ENCODE assay signal across 8 cellular contexts in the genomic region with DNA sequence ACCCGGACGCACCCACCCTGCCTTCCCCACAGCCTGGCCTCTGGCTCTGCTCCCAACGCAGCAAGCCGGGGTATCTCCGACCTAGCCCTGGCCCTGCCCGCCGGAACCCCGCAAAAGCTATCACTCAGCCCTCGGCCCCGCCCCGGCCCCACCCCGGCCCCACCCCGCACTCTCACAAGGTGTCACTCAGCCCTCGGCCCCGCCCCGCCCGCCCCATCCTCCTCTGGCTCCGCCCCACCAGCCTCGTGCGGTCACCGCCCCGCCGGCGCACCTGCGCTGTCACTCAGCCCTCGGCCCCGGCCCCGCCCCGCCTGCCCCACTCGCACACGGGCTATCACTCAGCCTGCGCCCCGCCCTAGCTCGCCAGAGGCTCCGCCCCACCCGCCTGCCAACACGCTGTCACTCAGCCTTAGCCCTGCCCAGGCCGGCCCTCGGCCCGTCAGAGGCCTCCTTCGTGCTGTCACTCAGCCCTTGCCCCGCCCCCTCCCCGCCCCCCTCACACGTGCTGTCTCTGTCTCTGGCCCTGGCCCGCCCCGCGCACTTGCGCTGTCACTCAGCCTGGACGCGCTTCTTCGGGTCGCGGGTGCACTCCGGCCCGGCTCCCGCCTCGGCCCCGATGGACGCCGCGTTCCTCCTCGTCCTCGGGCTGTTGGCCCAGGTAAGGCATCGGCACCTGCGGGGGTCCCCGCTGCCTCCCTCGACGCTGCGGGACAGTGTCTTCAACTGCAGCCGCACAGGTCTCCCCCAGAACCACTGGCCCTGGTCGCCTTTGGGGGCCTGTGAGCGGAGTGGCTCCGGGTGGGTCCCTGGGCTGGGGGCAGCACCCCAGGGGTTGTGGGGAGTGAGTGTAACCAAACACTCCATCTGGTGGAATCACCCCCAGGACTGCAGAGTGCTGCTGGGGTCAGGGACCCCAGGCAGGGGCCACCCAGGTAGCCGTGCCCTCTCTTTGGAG. TPM values are rescaled to one million over a fixed set of nuclear protein-coding genes. Genes with fewer than 3 reads are reported as not detected.
A peak's percentile ranks its signal among the peaks of the same experiment; 100 is the strongest.
DNase-seq lines count a peak whose midpoint lies in the region; ATAC-seq, FAIRE-seq and TF ChIP-seq lines count a peak whose summit lies in the region.

A gene with protein sequence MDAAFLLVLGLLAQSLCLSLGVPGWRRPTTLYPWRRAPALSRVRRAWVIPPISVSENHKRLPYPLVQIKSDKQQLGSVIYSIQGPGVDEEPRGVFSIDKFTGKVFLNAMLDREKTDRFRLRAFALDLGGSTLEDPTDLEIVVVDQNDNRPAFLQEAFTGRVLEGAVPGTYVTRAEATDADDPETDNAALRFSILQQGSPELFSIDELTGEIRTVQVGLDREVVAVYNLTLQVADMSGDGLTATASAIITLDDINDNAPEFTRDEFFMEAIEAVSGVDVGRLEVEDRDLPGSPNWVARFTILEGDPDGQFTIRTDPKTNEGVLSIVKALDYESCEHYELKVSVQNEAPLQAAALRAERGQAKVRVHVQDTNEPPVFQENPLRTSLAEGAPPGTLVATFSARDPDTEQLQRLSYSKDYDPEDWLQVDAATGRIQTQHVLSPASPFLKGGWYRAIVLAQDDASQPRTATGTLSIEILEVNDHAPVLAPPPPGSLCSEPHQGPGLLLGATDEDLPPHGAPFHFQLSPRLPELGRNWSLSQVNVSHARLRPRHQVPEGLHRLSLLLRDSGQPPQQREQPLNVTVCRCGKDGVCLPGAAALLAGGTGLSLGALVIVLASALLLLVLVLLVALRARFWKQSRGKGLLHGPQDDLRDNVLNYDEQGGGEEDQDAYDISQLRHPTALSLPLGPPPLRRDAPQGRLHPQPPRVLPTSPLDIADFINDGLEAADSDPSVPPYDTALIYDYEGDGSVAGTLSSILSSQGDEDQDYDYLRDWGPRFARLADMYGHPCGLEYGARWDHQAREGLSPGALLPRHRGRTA (plus strand): TSS at position 533 of the 955 bp plus-strand sequence. CDS start 84 bp downstream, at position 617.

- H3K36me3 Mint-ChIP-seq in activated CD4-positive, alpha-beta T cell treated with anti-CD3 and anti-CD28 coated beads, Interleukin-2, amount 10 ng/mL, durations not matched to agents 24 days and 14 days (ENCODE audit: low read depth), result no peaks in the 10 kb centered on the region

- peaks cover 17% of the 10 kb centered on the region for H4K20me1 ChIP-seq in HepG2 (ENCODE audit: insufficient read depth, low read length)

- POLR2A ChIA-PET in HepG2 (lab: Yijun Ruan, JAX), result interaction anchor here (0.7 to 1.3 kb wide), 13 partner anchors 12 to 434 kb away, joined by 3 to 10 read pairs (median 3); a partner anchor contains a TSS

- peak within 1 kb of the TSS; percentile 69 for H3K27ac Mint-ChIP-seq in activated CD4-positive, alpha-beta T cell treated with anti-CD3 and anti-CD28 coated beads, Interleukin-2, amount 10 ng/mL, durations not matched to agents 24 days and 14 days

- CTCF ChIA-PET in HepG2 (lab: Yijun Ruan, JAX; ENCODE audit: low intra/inter-chr PET ratio, low total read pairs), result no interaction called here

- H3K4me3 ChIP-seq in coronary artery (peak within 1 kb of the TSS; percentile 65), HepG2 (replicated peaks in 1 of 3; ENCODE audit: insufficient read depth in 1 of 3, low read depth in 2 of 3, low read length in 3 of 3) (peak within 1 kb of the TSS in 2 of 3 experiments; percentile 30 to 69; a peak in 3 of 6 replicates)

- TF ChIP-seq RAD21 in HepG2 (CRISPR knock-in tag; IDR thresholded peaks at IDR 0.05), result peak; percentile 39; the same call in 1 of the 2 replicates

- no peaks in the 10 kb centered on the region for H3K79me2 ChIP-seq in HepG2 (ENCODE audit: insufficient read depth, low read length)

- H2AFZ ChIP-seq in HepG2 (ENCODE audit: low read length), result no peak within 1 kb of the TSS

- peak within 1 kb of the TSS; percentile 79 for H3K4me2 ChIP-seq in HepG2 (ENCODE audit: low read depth, low read length)

- ATAC-seq in HG03442 (IDR thresholded peaks at IDR 0.05; ENCODE audit: unreplicated experiment) (peak; percentile 70), HepG2 (peak; percentile 73)

- TF ChIP-seq POLR2A in HepG2 (IDR thresholded peaks at IDR 0.05; ENCODE audit: insufficient read depth in 1 of 2, low read depth in 2 of 2, low read length in 2 of 2), result no peak

- intact Hi-C loops in activated CD4-positive, alpha-beta T cell treated with anti-CD3 and anti-CD28 coated beads, Interleukin-2, amount 10 ng/mL, durations not matched to agents 24 days and 14 days (cut with micrococcal nuclease), result loop anchor here (1.0 to 5.0 kb wide), 6 partner anchors 21 to 719 kb away; a partner anchor contains a TSS
- intact Hi-C loops in HepG2 (cut with micrococcal nuclease; ENCODE audit: unreplicated experiment), result loop anchor here (5.0 kb wide), 1 partner anchor 46 kb away; a partner anchor contains a TSS

- no peak for TF ChIP-seq EP300 in HepG2 (IDR thresholded peaks at IDR 0.05; ENCODE audit: low read depth in 2 of 2, low read length in 2 of 2)
- TF ChIP-seq EP300 in HepG2 (CRISPR knock-in tag; IDR thresholded peaks at IDR 0.05; ENCODE audit: borderline replicate concordance), result no peak

- H3K4me3 Mint-ChIP-seq in activated CD4-positive, alpha-beta T cell treated with anti-CD3 and anti-CD28 coated beads, Interleukin-2, amount 10 ng/mL, durations not matched to agents 24 days and 14 days, result peak within 1 kb of the TSS; percentile 78

- no peak within 1 kb of the TSS for H3K9ac ChIP-seq in HepG2 (ENCODE audit: insufficient read depth, low read depth, low read length)

- TF ChIP-seq CTCF in coronary artery (IDR thresholded peaks at IDR 0.05), result no peak
- no peak for TF ChIP-seq CTCF in HepG2 (CRISPR knock-in tag; IDR thresholded peaks at IDR 0.05)

- DNase-seq in AG08396 (ENCODE audit: low spot score) (peak; percentile 98), GM19240 (ENCODE audit: insufficient read length, low spot score) (peak; percentile 99), NCI-H510A (lab: John Stamatoyannopoulos, UW) (peak; percentile 74), coronary artery (ENCODE audit: low spot score) (no peak), HepG2 (ENCODE audit: low spot score) (peak; percentile 94)
- DNase-seq in activated CD4-positive, alpha-beta T cell treated with anti-CD3 and anti-CD28 coated beads, Interleukin-2, amount 10 ng/mL, durations not matched to agents 24 days and 14 days, result peak; percentile 96
- peak; percentile 95 to 97 for DNase-seq in stimulated activated CD4-positive, alpha-beta T cell treated with anti-CD3 and anti-CD28 coated beads, Interleukin-2, amount 100 ng/mL, for 24 hours

- peak; percentile 49 for FAIRE-seq in HepG2 (lab: Jason Lieb, UNC)

- in situ Hi-C loops in HepG2 (cut with HindIII; ENCODE audit: extremely low pct_ligation_motif_present, low pct_unique_long_range_greater_than_20kb), result no loop called here

- no peaks in the 10 kb centered on the region for H3K9me3 ChIP-seq in HepG2 (ENCODE audit: low read length)

- H3K27me3 ChIP-seq in HepG2 (ENCODE audit: control insufficient read depth in 1 of 2, insufficient read depth in 2 of 2, low read length in 2 of 2), result peaks cover 57 to 89% of the 10 kb centered on the region in 2 experiments

- H3K27ac ChIP-seq in coronary artery, result no peak within 1 kb of the TSS
- no peak within 1 kb of the TSS for H3K27ac ChIP-seq in HepG2 (ENCODE audit: extremely low read length, insufficient read depth, low read length)

- H3K4me1 Mint-ChIP-seq in activated CD4-positive, alpha-beta T cell treated with anti-CD3 and anti-CD28 coated beads, Interleukin-2, amount 10 ng/mL, durations not matched to agents 24 days and 14 days, result peaks cover 6% of the 10 kb centered on the region

- no TSS peak for BruUV-seq in HepG2 (replicated peaks; lab: Mats Ljungman, UMichigan)

- 3% methylated on average over 62 of the region's 74 CpGs for WGBS in HepG2 (ENCODE audit: low lambda C conversion rate)

- no peaks in the 10 kb centered on the region for H3K36me3 ChIP-seq in HepG2 (replicated peaks in 1 of 2; ENCODE audit: control insufficient read depth in 1 of 2, insufficient read depth in 2 of 2, low read length in 2 of 2)

- H3K4me1 ChIP-seq in HepG2 (ENCODE audit: insufficient read depth, low read length), result peaks cover 69% of the 10 kb centered on the region

- no peaks in the 10 kb centered on the region for H3K9me3 Mint-ChIP-seq in activated CD4-positive, alpha-beta T cell treated with anti-CD3 and anti-CD28 coated beads, Interleukin-2, amount 10 ng/mL, durations not matched to agents 24 days and 14 days

- peaks cover 5% of the 10 kb centered on the region for H3K27me3 Mint-ChIP-seq in activated CD4-positive, alpha-beta T cell treated with anti-CD3 and anti-CD28 coated beads, Interleukin-2, amount 10 ng/mL, durations not matched to agents 24 days and 14 days

RNA-seq across cellular contexts. Expression of the gene that starts here (rescaled TPM):
- total RNA-seq in activated CD4-positive, alpha-beta T cell treated with anti-CD3 and anti-CD28 coated beads, Interleukin-2, amount 10 ng/mL, durations not matched to agents 24 days and 14 days, result not detected in 2 replicates
- 1.4 and 2.2 TPM in 2 replicates for total RNA-seq in HepG2 (2016; rRNA removed; fragmentation: Illumina TruSeq; extraction: Trizol)
- 2.8 and 2.9 TPM in 2 replicates for total RNA-seq in HepG2 (2016; cell fraction: cytosol; rRNA removed; fragmentation: Illumina TruSeq; extraction: Trizol; ENCODE audit: low read depth)
- 1.4 and 2.2 TPM in 2 replicates for total RNA-seq in HepG2 (2016; cell fraction: insoluble cytoplasmic fraction; rRNA removed; fragmentation: Illumina TruSeq; extraction: Trizol)
- 3.6 and 3.7 TPM in 2 replicates for total RNA-seq in HepG2 (2016; cell fraction: membrane; rRNA removed; fragmentation: Illumina TruSeq; extraction: Trizol)
- 1.6 and 1.8 TPM in 2 replicates for total RNA-seq in HepG2 (2016; cell fraction: nucleus; rRNA removed; fragmentation: Illumina TruSeq; extraction: Trizol)
- 0.69 and 0.74 TPM in 2 replicates for polyA plus RNA-seq in HepG2 (2011; rRNA removed)
- 0.37 and 1.2 TPM in 2 replicates for polyA plus RNA-seq in HepG2 (2011; cell fraction: cytosol; rRNA removed)
- 1.6 and 2.1 TPM in 2 replicates for polyA plus RNA-seq in HepG2 (2011; cell fraction: nucleus; rRNA removed)
- polyA plus RNA-seq in HepG2 (2012), result 0.61 and 0.90 TPM in 2 replicates
- 3.5 and 3.8 TPM in 2 replicates for polyA plus RNA-seq in HepG2 (2016; cell fraction: cytosol; fragmentation: Illumina TruSeq; extraction: Trizol; ENCODE audit: low read depth)
- polyA plus RNA-seq in HepG2 (2016; cell fraction: insoluble cytoplasmic fraction; fragmentation: Illumina TruSeq; extraction: Trizol; ENCODE audit: low read depth), result 1.7 and 2.3 TPM in 2 replicates
- 3.3 and 4.1 TPM in 2 replicates for polyA plus RNA-seq in HepG2 (2016; cell fraction: membrane; fragmentation: Illumina TruSeq; extraction: Trizol; ENCODE audit: low read depth)
- 3.3 and 3.4 TPM in 2 replicates for polyA plus RNA-seq in HepG2 (2016; cell fraction: nucleus; fragmentation: Illumina TruSeq; extraction: Trizol; ENCODE audit: insufficient read depth, low read depth)
- polyA minus RNA-seq in HepG2 (2011; rRNA and poly(A)+ RNA removed; ENCODE audit: low replicate concordance), result 0.62 TPM in 1 of 2 replicates, not detected in the other
- polyA minus RNA-seq in HepG2 (2011; cell fraction: cytosol; rRNA and poly(A)+ RNA removed), result 0.40 and 0.62 TPM in 2 replicates
- 0.39 TPM in 1 of 2 replicates, not detected in the other for polyA minus RNA-seq in HepG2 (2011; cell fraction: nucleus; rRNA and poly(A)+ RNA removed)

Comparison
In these comparisons a context has a peak if more than half of its experiments do, and no peak if none do; other contexts are left out.
1. Peak in DNase-seq in activated CD4-positive, alpha-beta T cell treated with anti-CD3 and anti-CD28 coated beads, Interleukin-2, amount 10 ng/mL, durations not matched to agents 24 days and 14 days; RNA of the gene not detected or under 1 TPM.